Comparison of ENCODE assay signal across 9 cellular contexts in genomic region chrX:139126493-139126892, GRCh38.
A peak's percentile ranks its signal among the peaks of the same experiment; 100 is the strongest.
DNase-seq lines count a peak whose midpoint lies in the region; ATAC-seq, FAIRE-seq and TF ChIP-seq lines count a peak whose summit lies in the region.
"Had no signal": no experiment of that assay in that cellular context is flagged by ENCODE, and none has a peak within 500 bp of the region (broad histone marks: within the 10 kb centered on the region; RNA-seq: fewer than 3 reads in every experiment).

No MANE protein-coding gene starts in this region.

- H3K4me3 Mint-ChIP-seq in activated naive CD4-positive, alpha-beta T cell treated with anti-CD3 and anti-CD28 coated beads for 36 hours = no peak overlapping the region
- H3K4me3 Mint-ChIP-seq in natural killer cell treated with Interleukin-12 subunit alpha and Interleukin-12 subunit beta and Interleukin-15 and Interleukin-18, amount 100 ng/mL, for 72 hours = no peak overlapping the region
- no peak overlapping the region for H3K4me3 Mint-ChIP-seq in stimulated activated effector memory CD8-positive, alpha-beta T cell treated with anti-CD3 and anti-CD28 coated beads, Interleukin-12 subunit alpha, Interleukin-12 subunit beta, amount 100 ng/mL, for 72 hours
- H3K4me3 Mint-ChIP-seq: activated naive CD8-positive, alpha-beta T cell treated with anti-CD3 and anti-CD28 coated beads, Interleukin-2, amount 10 ng/mL, durations not matched to agents 7 days and 5 days had no signal

- TF ChIP-seq CTCF in kidney (IDR thresholded peaks at IDR 0.05; ENCODE audit: borderline replicate concordance, extremely low read depth, insufficient read depth) = peak; percentile 54

- H3K4me3 ChIP-seq in kidney (ENCODE audit: low read length in 2 of 2) = no peak overlapping the region

- H3K4me1 ChIP-seq in kidney (ENCODE audit: control insufficient read depth in 1 of 2, insufficient read depth in 1 of 2, low read depth in 1 of 2, low read length in 2 of 2) = no peaks in the 10 kb centered on the region

- CTCF ChIA-PET in activated naive CD4-positive, alpha-beta T cell treated with anti-CD3 and anti-CD28 coated beads for 36 hours (lab: Charles Lee) = no interaction called here

- DNase-seq in activated naive CD4-positive, alpha-beta T cell treated with anti-CD3 and anti-CD28 coated beads for 36 hours = peak; percentile 15
- no peak for DNase-seq in activated naive CD4-positive, alpha-beta T cell (lab: John Stamatoyannopoulos, UW)
- DNase-seq in OCI-M1 (lab: John Stamatoyannopoulos, UW) (peak; percentile 77), kidney (no peak), NCI-H526 treated with DMSO at 0.1 percent for 48 hours (lab: John Stamatoyannopoulos, UW) (no peak)
- DNase-seq in natural killer cell treated with Interleukin-12 subunit alpha and Interleukin-12 subunit beta and Interleukin-15 and Interleukin-18, amount 100 ng/mL, for 72 hours (ENCODE audit: low spot score) = no peak
- no peak for DNase-seq in stimulated activated effector memory CD8-positive, alpha-beta T cell treated with anti-CD3 and anti-CD28 coated beads, Interleukin-12 subunit alpha, Interleukin-12 subunit beta, amount 100 ng/mL, for 72 hours (ENCODE audit: low spot score in 2 of 2)
- DNase-seq: activated naive CD8-positive, alpha-beta T cell treated with anti-CD3 and anti-CD28 coated beads, Interleukin-2, amount 10 ng/mL, durations not matched to agents 7 days and 5 days had no signal

- peak; percentile 25 for FAIRE-seq in kidney (lab: Jason Lieb, UNC)

- H3K9me3 Mint-ChIP-seq in activated naive CD4-positive, alpha-beta T cell treated with anti-CD3 and anti-CD28 coated beads for 36 hours = no peaks in the 10 kb centered on the region
- no peaks in the 10 kb centered on the region for H3K9me3 Mint-ChIP-seq in natural killer cell treated with Interleukin-12 subunit alpha and Interleukin-12 subunit beta and Interleukin-15 and Interleukin-18, amount 100 ng/mL, for 72 hours
- H3K9me3 Mint-ChIP-seq in stimulated activated effector memory CD8-positive, alpha-beta T cell treated with anti-CD3 and anti-CD28 coated beads, Interleukin-12 subunit alpha, Interleukin-12 subunit beta, amount 100 ng/mL, for 72 hours = peaks cover 3% of the 10 kb centered on the region
- H3K9me3 Mint-ChIP-seq: activated naive CD8-positive, alpha-beta T cell treated with anti-CD3 and anti-CD28 coated beads, Interleukin-2, amount 10 ng/mL, durations not matched to agents 7 days and 5 days had no signal

- H3K4me1 Mint-ChIP-seq in activated naive CD4-positive, alpha-beta T cell treated with anti-CD3 and anti-CD28 coated beads for 36 hours (ENCODE audit: low read depth) = no peaks in the 10 kb centered on the region
- H3K4me1 Mint-ChIP-seq in natural killer cell treated with Interleukin-12 subunit alpha and Interleukin-12 subunit beta and Interleukin-15 and Interleukin-18, amount 100 ng/mL, for 72 hours (ENCODE audit: low read depth in 2 of 2) = no peaks in the 10 kb centered on the region
- no peaks in the 10 kb centered on the region for H3K4me1 Mint-ChIP-seq in stimulated activated effector memory CD8-positive, alpha-beta T cell treated with anti-CD3 and anti-CD28 coated beads, Interleukin-12 subunit alpha, Interleukin-12 subunit beta, amount 100 ng/mL, for 72 hours
- H3K4me1 Mint-ChIP-seq: activated naive CD8-positive, alpha-beta T cell treated with anti-CD3 and anti-CD28 coated beads, Interleukin-2, amount 10 ng/mL, durations not matched to agents 7 days and 5 days had no signal

- no peaks in the 10 kb centered on the region for H3K36me3 ChIP-seq in kidney (ENCODE audit: control insufficient read depth in 1 of 2, insufficient read depth in 2 of 2, low read length in 2 of 2)

- ATAC-seq in HG02852 (IDR thresholded peaks at IDR 0.05; ENCODE audit: unreplicated experiment) = peak; percentile 79
- no peak for ATAC-seq in natural killer cell treated with Interleukin-12 subunit alpha and Interleukin-12 subunit beta and Interleukin-15 and Interleukin-18, amount 100 ng/mL, for 72 hours
- ATAC-seq in stimulated activated effector memory CD8-positive, alpha-beta T cell treated with anti-CD3 and anti-CD28 coated beads, Interleukin-12 subunit alpha, Interleukin-12 subunit beta, amount 100 ng/mL, for 72 hours = no peak

- intact Hi-C loops in activated naive CD4-positive, alpha-beta T cell treated with anti-CD3 and anti-CD28 coated beads for 36 hours (cut with micrococcal nuclease) = loop anchor here (1.0 to 10.0 kb wide), 2 partner anchors 433 to 848 kb away; no protein-coding TSS in a partner anchor
- intact Hi-C loops in kidney (cut with DNase I) = no loop called here

- H3K9me3 ChIP-seq in kidney (ENCODE audit: control insufficient read depth in 1 of 2, low read length in 2 of 2) = no peaks in the 10 kb centered on the region

- no peaks in the 10 kb centered on the region for H3K36me3 Mint-ChIP-seq in activated naive CD4-positive, alpha-beta T cell treated with anti-CD3 and anti-CD28 coated beads for 36 hours (ENCODE audit: low read depth)
- H3K36me3 Mint-ChIP-seq in natural killer cell treated with Interleukin-12 subunit alpha and Interleukin-12 subunit beta and Interleukin-15 and Interleukin-18, amount 100 ng/mL, for 72 hours = no peaks in the 10 kb centered on the region
- no peaks in the 10 kb centered on the region for H3K36me3 Mint-ChIP-seq in stimulated activated effector memory CD8-positive, alpha-beta T cell treated with anti-CD3 and anti-CD28 coated beads, Interleukin-12 subunit alpha, Interleukin-12 subunit beta, amount 100 ng/mL, for 72 hours
- H3K36me3 Mint-ChIP-seq: activated naive CD8-positive, alpha-beta T cell treated with anti-CD3 and anti-CD28 coated beads, Interleukin-2, amount 10 ng/mL, durations not matched to agents 7 days and 5 days had no signal

- H3K27ac Mint-ChIP-seq in activated naive CD4-positive, alpha-beta T cell treated with anti-CD3 and anti-CD28 coated beads for 36 hours = no peak overlapping the region
- H3K27ac Mint-ChIP-seq in natural killer cell treated with Interleukin-12 subunit alpha and Interleukin-12 subunit beta and Interleukin-15 and Interleukin-18, amount 100 ng/mL, for 72 hours = no peak overlapping the region
- H3K27ac Mint-ChIP-seq in stimulated activated effector memory CD8-positive, alpha-beta T cell treated with anti-CD3 and anti-CD28 coated beads, Interleukin-12 subunit alpha, Interleukin-12 subunit beta, amount 100 ng/mL, for 72 hours = no peak overlapping the region
- H3K27ac Mint-ChIP-seq: activated naive CD8-positive, alpha-beta T cell treated with anti-CD3 and anti-CD28 coated beads, Interleukin-2, amount 10 ng/mL, durations not matched to agents 7 days and 5 days had no signal

- H3K27me3 Mint-ChIP-seq in activated naive CD4-positive, alpha-beta T cell treated with anti-CD3 and anti-CD28 coated beads for 36 hours (ENCODE audit: low read depth) = no peaks in the 10 kb centered on the region
- peaks cover 12 to 21% of the 10 kb centered on the region in 2 donors for H3K27me3 Mint-ChIP-seq in natural killer cell treated with Interleukin-12 subunit alpha and Interleukin-12 subunit beta and Interleukin-15 and Interleukin-18, amount 100 ng/mL, for 72 hours
- H3K27me3 Mint-ChIP-seq: activated naive CD8-positive, alpha-beta T cell treated with anti-CD3 and anti-CD28 coated beads, Interleukin-2, amount 10 ng/mL, durations not matched to agents 7 days and 5 days had no signal

- H3K9ac ChIP-seq in kidney (ENCODE audit: low read length in 2 of 2) = no peak overlapping the region

- no peak overlapping the region for H3K27ac ChIP-seq in kidney (ENCODE audit: low read depth in 2 of 2, low read length in 2 of 2)

Comparison
In these comparisons a context has a peak if more than half of its experiments do, and no peak if none do; other contexts are left out.
1. DNase-seq: peak in activated naive CD4-positive, alpha-beta T cell treated with anti-CD3 and anti-CD28 coated beads for 36 hours (single experiment) and OCI-M1 (single experiment); none in activated naive CD4-positive, alpha-beta T cell (0 of 4), kidney (single experiment), NCI-H526 treated with DMSO at 0.1 percent for 48 hours (single experiment), natural killer cell treated with Interleukin-12 subunit alpha and Interleukin-12 subunit beta and Interleukin-15 and Interleukin-18, amount 100 ng/mL, for 72 hours (single experiment) and stimulated activated effector memory CD8-positive, alpha-beta T cell treated with anti-CD3 and anti-CD28 coated beads, Interleukin-12 subunit alpha, Interleukin-12 subunit beta, amount 100 ng/mL, for 72 hours (0 of 2).